1 cellular context compared by ENCODE assay signal in genomic region chr9:137167752-137168574, GRCh38.
A peak's percentile ranks its signal among the peaks of the same experiment; 100 is the strongest.
TF ChIP-seq lines count a peak whose summit lies in the region.

No MANE protein-coding gene starts in this region.

TF ChIP-seq in K562, 482 proteins besides CTCF, POLR2A, EP300 and RAD21:
- TF ChIP-seq EGR1 (conservative IDR thresholded peaks at IDR 0.05) (peak; percentile 26; the same call in 1 of the 2 replicates), ZBTB7A (IDR thresholded peaks at IDR 0.05; ENCODE audit: borderline replicate concordance, control insufficient read depth, low read depth, low read length) (peak; percentile 51; the same call in 1 of the 2 replicates), RB1 (IDR thresholded peaks at IDR 0.05; ENCODE audit: low read depth) (no peak), ZNF274 (IDR thresholded peaks at IDR 0.05; ENCODE audit: borderline replicate concordance, low read depth, low read length) (no peak), RBM34 (IDR thresholded peaks at IDR 0.05; ENCODE audit: borderline replicate concordance, insufficient read depth, low read length) (no peak), PHF20 (IDR thresholded peaks at IDR 0.05; ENCODE audit: partially characterized antibody) (no peak), NR2C1 (IDR thresholded peaks at IDR 0.05) (no peak; the same call in 1 of the 2 replicates), NR2C1 (tag; IDR thresholded peaks at IDR 0.05) (0 out of 2 replicates have a peak, but pooled peaks have one; percentile 22), SMARCC2 (IDR thresholded peaks at IDR 0.05; ENCODE audit: low read depth) (no peak), KDM2B (CRISPR knock-in tag; IDR thresholded peaks at IDR 0.05) (no peak), ZBTB26 (CRISPR knock-in tag; IDR thresholded peaks at IDR 0.05) (no peak), ETV6 (IDR thresholded peaks at IDR 0.05; ENCODE audit: borderline replicate concordance in 1 of 2, low read depth in 2 of 2, low read length in 1 of 2) (no peak), ETV6 (CRISPR knock-in tag; IDR thresholded peaks at IDR 0.05; ENCODE audit: borderline replicate concordance) (no peak), VEZF1 (CRISPR knock-in tag; IDR thresholded peaks at IDR 0.05) (peak; percentile 42; the same call in 1 of the 2 replicates), MNT (conservative IDR thresholded peaks at IDR 0.05) (no peak), ZC3H11A (IDR thresholded peaks at IDR 0.05; ENCODE audit: low read depth, low read length) (no peak), ZNF263 (CRISPR knock-in tag; IDR thresholded peaks at IDR 0.05; ENCODE audit: borderline replicate concordance) (no peak), ZNF12 (CRISPR knock-in tag; IDR thresholded peaks at IDR 0.05) (no peak), AFF1 (IDR thresholded peaks at IDR 0.05; ENCODE audit: low read depth in 1 of 2, partially characterized antibody in 2 of 2) (no peak), ZHX1 (conservative IDR thresholded peaks at IDR 0.05; ENCODE audit: low read length) (no peak), ARNT (IDR thresholded peaks at IDR 0.05) (no peak), HNRNPK (IDR thresholded peaks at IDR 0.05; ENCODE audit: low read depth, low read length, poor library complexity, severe bottlenecking) (peak; percentile 46), BRF2 (IDR thresholded peaks at IDR 0.05; ENCODE audit: borderline replicate concordance, insufficient read depth, insufficient read length) (no peak), NR1H2 (CRISPR knock-in tag; IDR thresholded peaks at IDR 0.05) (no peak), SRSF1 (IDR thresholded peaks at IDR 0.05; ENCODE audit: low read depth, low read length) (no peak), ARID4B (CRISPR knock-in tag; IDR thresholded peaks at IDR 0.05) (no peak), ZBTB2 (IDR thresholded peaks at IDR 0.05) (no peak), ESRRB (CRISPR knock-in tag; IDR thresholded peaks at IDR 0.05; ENCODE audit: borderline replicate concordance) (no peak), NRF1 (conservative IDR thresholded peaks at IDR 0.05 in 1 of 2, IDR thresholded peaks at IDR 0.05 in 1 of 2) (peak; percentile 52 to 58), NR2C2 (CRISPR knock-in tag; IDR thresholded peaks at IDR 0.05) (no peak), NR2C2 (tag; IDR thresholded peaks at IDR 0.05) (peak; percentile 28; the same call in 1 of the 2 replicates), TFAP4 (CRISPR knock-in tag; IDR thresholded peaks at IDR 0.05; ENCODE audit: borderline replicate concordance) (peak; percentile 89), SMARCA4 (IDR thresholded peaks at IDR 0.05) (no peak)
